In genomic region chr19:1252221-1252817, GRCh38 we compare ENCODE assay signal across 8 cellular contexts. TPM values are rescaled to one million over a fixed set of nuclear protein-coding genes. Genes with fewer than 3 reads are reported as not detected.
DNase-seq lines count a peak whose midpoint lies in the region; ATAC-seq, FAIRE-seq and TF ChIP-seq lines count a peak whose summit lies in the region.

No MANE protein-coding gene starts in this region.

- DNase-seq in GM12891 (ENCODE audit: insufficient read length, low spot score) (no peak), PC-9 (peak; percentile 84 to 87), cardiac septum (ENCODE audit: low spot score) (peak; percentile 95), pancreas (peak in 4 of 6 donors; percentile 92 to 97 (median 95)), NCI-H2029 (lab: John Stamatoyannopoulos, UW) (no peak), NCI-H82 (lab: John Stamatoyannopoulos, UW) (no peak)

- 0 to 2% (median 0%) methylated on average over 27 to 30 of the region's 30 CpGs for WGBS in adipose tissue, 3 donors
- WGBS in pancreas, 2 donors, result 1 to 2% methylated on average over 30 of the region's 30 CpGs

- intact Hi-C loops in PC-9 (cut with micrococcal nuclease; ENCODE audit: unreplicated experiment) (loop anchor here (2.0 kb wide), 1 partner anchor 14 kb away; no protein-coding TSS in a partner anchor), cardiac septum (cut with DNase I) (no loop called here), pancreas (cut with DNase I) (no loop called here)

- H3K27ac ChIP-seq in PC-9 (peak overlapping the region; percentile 88), adipose tissue (ENCODE audit: low read depth, low read length) (peak overlapping the region; percentile 99), pancreas (peak overlapping the region; percentile 97 to 99 (median 98))

- H3K36me3 ChIP-seq in PC-9 (ENCODE audit: low read depth) (peaks cover 3% of the 10 kb centered on the region; the same call in 1 of the 2 replicates), pancreas (peaks cover 8 to 36% (median 34%) of the 10 kb centered on the region in 3 donors)

- H3K4me2 ChIP-seq in PC-9, result peak overlapping the region; percentile 75

- no peak for TF ChIP-seq POLR2A in GM12891 (IDR thresholded peaks at IDR 0.05; ENCODE audit: low read depth, low read length)

- H3K27me3 ChIP-seq in PC-9 (ENCODE audit: insufficient read depth, low read depth) (no peaks in the 10 kb centered on the region), pancreas (no peaks in the 10 kb centered on the region)

- peak; percentile 74 for FAIRE-seq in GM12891 (lab: Jason Lieb, UNC)
- no peak for FAIRE-seq in pancreas (lab: Jason Lieb, UNC)

- no TSS peak for BruUV-seq in PC-9 (replicated peaks; lab: Mats Ljungman, UMichigan)

- peak overlapping the region; percentile 71 for H3K4me3 ChIP-seq in PC-9
- H3K4me3 ChIP-seq in pancreas, result peak overlapping the region; percentile 84 to 96 (median 90)

- CTCF ChIA-PET in PC-9 (lab: Charles Lee), result interaction anchor here (0.9 kb wide), 1 partner anchor 16 kb away, joined by 4 read pairs; no protein-coding TSS in a partner anchor

- no peaks in the 10 kb centered on the region for H3K9me2 ChIP-seq in PC-9 (ENCODE audit: insufficient read depth)

- peaks cover 57% of the 10 kb centered on the region for H3K79me2 ChIP-seq in PC-9 (ENCODE audit: low read depth)

- H3K9me3 ChIP-seq in PC-9 (ENCODE audit: insufficient read depth, low read depth) (no peaks in the 10 kb centered on the region), pancreas (no peaks in the 10 kb centered on the region)

- H3K4me1 ChIP-seq in PC-9 (replicated peaks; ENCODE audit: insufficient read depth) (peaks cover 19% of the 10 kb centered on the region), pancreas (peaks cover 12 to 41% (median 25%) of the 10 kb centered on the region in 3 donors)

- POLR2A ChIA-PET in PC-9 (lab: Charles Lee; ENCODE audit: unreplicated experiment), result interaction anchor here (0.5 to 1.6 kb wide), 6 partner anchors 14 to 681 kb away, joined by 3 to 33 read pairs (median 6); partner anchors contain the start of gene CIRBP

- H2AFZ ChIP-seq in PC-9, result no peak overlapping the region

- peak; percentile 49 to 56 (median 52) for ATAC-seq in pancreas
- ATAC-seq in HG03039 (IDR thresholded peaks at IDR 0.05; ENCODE audit: unreplicated experiment), result no peak

- peaks cover 14% of the 10 kb centered on the region; the same call in 1 of the 2 replicates for H4K20me1 ChIP-seq in PC-9 (ENCODE audit: insufficient read depth)

- peaks cover 36% of the 10 kb centered on the region for H3F3A ChIP-seq in PC-9 (ENCODE audit: insufficient read depth, low read depth)

- TF ChIP-seq CTCF in PC-9 (conservative IDR thresholded peaks at IDR 0.05) (no peak), pancreas (IDR thresholded peaks at IDR 0.05) (no peak)

TF ChIP-seq in GM12891, 5 proteins besides CTCF, POLR2A, EP300 and RAD21:
- 0 out of 2 replicates have a peak, but pooled peaks have one; percentile 1 for TF ChIP-seq SPI1 (IDR thresholded peaks at IDR 0.05; ENCODE audit: low read depth, low read length)
- TF ChIP-seq TAF1 (IDR thresholded peaks at IDR 0.05; ENCODE audit: low read depth, low read length), result no peak
TF ChIP-seq in GM12891: peak in this region for 1.

RNA-seq across cellular contexts. Expression of gene MIDN, which starts 3.9 kb away (rescaled TPM):
- polyA plus RNA-seq in GM12891 (2012; ENCODE audit: low read depth, missing spikeins), result 16.2 TPM
- total RNA-seq in PC-9 (2021), result 61.4 and 92.0 TPM in 2 replicates
- polyA plus RNA-seq in adipose tissue, result 10 to 100 TPM; 22.8 to 95.5 (median 75.0) TPM
- total RNA-seq in cardiac septum, result 97.5 TPM
- 10 to 100 TPM; 32.1 to 78.0 (median 49.1) TPM for total RNA-seq in pancreas
- polyA plus RNA-seq in pancreas, result 10 to 100 TPM; 36.6 to 49.1 TPM

RNA-seq across cellular contexts. Expression of gene ATP5F1D, which starts 10.8 kb away (rescaled TPM):
- polyA plus RNA-seq in GM12891 (2012; ENCODE audit: low read depth, missing spikeins), result 209 TPM
- total RNA-seq in PC-9 (2021), result 157 and 214 TPM in 2 replicates
- polyA plus RNA-seq in adipose tissue, result 100 to 1,000 TPM; 217 to 303 (median 219) TPM
- 486 TPM for total RNA-seq in cardiac septum
- total RNA-seq in pancreas, result 100 to 1,000 TPM in 5 of 6 donors, 10 to 100 TPM in 1; 97.3 to 192 (median 149) TPM
- polyA plus RNA-seq in pancreas, result 100 to 1,000 TPM; 173 to 515 TPM

RNA-seq across cellular contexts. Expression of gene CBARP, which starts 14.5 kb away (rescaled TPM):
- 1.5 TPM for polyA plus RNA-seq in GM12891 (2012; ENCODE audit: low read depth, missing spikeins)
- 1.8 and 1.9 TPM in 2 replicates for total RNA-seq in PC-9 (2021)
- polyA plus RNA-seq in adipose tissue, result 1 to 10 TPM in 2 of 3 donors, under 1 TPM in 1; 0.20 to 4.3 (median 2.0) TPM
- 1.9 TPM for total RNA-seq in cardiac septum
- 1 to 10 TPM in 1 of 6 donors, under 1 TPM in 5; 0.16 to 1.1 (median 0.51) TPM for total RNA-seq in pancreas
- polyA plus RNA-seq in pancreas, result 1 to 10 TPM; 2.0 to 2.6 TPM

RNA-seq across cellular contexts. Expression of gene CIRBP, which starts 16.8 kb away (rescaled TPM):
- 297 TPM for polyA plus RNA-seq in GM12891 (2012; ENCODE audit: low read depth, missing spikeins)
- total RNA-seq in PC-9 (2021) (86.9 and 143 TPM in 2 replicates), cardiac septum (318 TPM), pancreas (100 to 1,000 TPM; 232 to 607 (median 483) TPM)
- polyA plus RNA-seq in adipose tissue (100 to 1,000 TPM; 346 to 568 (median 388) TPM), pancreas (1,000 to 10,000 TPM in 1 of 2 donors, 100 to 1,000 TPM in 1; 802 to 1,009 TPM)

RNA-seq across cellular contexts. Expression of gene FAM174C, which starts 23.0 kb away (rescaled TPM):
- polyA plus RNA-seq in GM12891 (2012; ENCODE audit: low read depth, missing spikeins), result 47.7 TPM
- total RNA-seq in PC-9 (2021) (51.8 and 64.2 TPM in 2 replicates), cardiac septum (20.0 TPM), pancreas (10 to 100 TPM; 16.1 to 26.1 (median 22.9) TPM)
- polyA plus RNA-seq in adipose tissue (10 to 100 TPM; 44.9 to 75.8 (median 55.0) TPM), pancreas (10 to 100 TPM; 69.8 to 83.4 TPM)

Comparison
In these comparisons a context has a peak if more than half of its experiments do, and no peak if none do; other contexts are left out.
1. DNase-seq: peak in PC-9 (2 of 2), cardiac septum (single experiment) and pancreas (4 of 6); none in GM12891 (single experiment), NCI-H2029 (single experiment) and NCI-H82 (single experiment).
2. Peak in every context shown above with its lines, with median percentiles within 50 percentile points of each other: H3K27ac ChIP-seq.